In genomic region chr6:40550096-40550731, GRCh38 we compare ENCODE assay signal across 9 cellular contexts. TPM values are rescaled to one million over a fixed set of nuclear protein-coding genes. Genes with fewer than 3 reads are reported as not detected.
DNase-seq lines count a peak whose midpoint lies in the region; ATAC-seq and TF ChIP-seq lines count a peak whose summit lies in the region.
"Had no signal": no experiment of that assay in that cellular context is flagged by ENCODE, and none has a peak within 500 bp of the region (broad histone marks: within the 10 kb centered on the region; RNA-seq: fewer than 3 reads in every experiment).

No MANE protein-coding gene starts in this region.

- intact Hi-C loops in body of pancreas (cut with DNase I) (no loop called here), right lobe of liver (cut with DNase I) (no loop called here)

- ATAC-seq in body of pancreas, result peak; percentile 75
- peak; percentile 51 to 74 (median 56) for ATAC-seq in right lobe of liver
- ATAC-seq in HG02571 (IDR thresholded peaks at IDR 0.05; ENCODE audit: unreplicated experiment), result no peak
- no peak for ATAC-seq in GM21619 (IDR thresholded peaks at IDR 0.05; ENCODE audit: unreplicated experiment)
- no peak for ATAC-seq in HG02840 (IDR thresholded peaks at IDR 0.05; ENCODE audit: low FRiP score, unreplicated experiment)

- TF ChIP-seq CTCF in body of pancreas (IDR thresholded peaks at IDR 0.05) (peak; percentile 10 to 61 (median 56)), right lobe of liver (IDR thresholded peaks at IDR 0.05) (peak; percentile 17 to 59 (median 44))

- H3K27me3 ChIP-seq in body of pancreas (no peaks in the 10 kb centered on the region), right lobe of liver (no peaks in the 10 kb centered on the region)

- H3K4me1 ChIP-seq in body of pancreas (no peaks in the 10 kb centered on the region), right lobe of liver (no peaks in the 10 kb centered on the region)

- no peak for TF ChIP-seq POLR2A in body of pancreas (IDR thresholded peaks at IDR 0.05)
- no peak for TF ChIP-seq POLR2A in right lobe of liver (IDR thresholded peaks at IDR 0.05)

- 51% methylated on average over 7 of the region's 7 CpGs for WGBS in body of pancreas, 2 donors
- WGBS in right lobe of liver (ENCODE audit: insufficient coverage, low coverage, low lambda C conversion rate, missing lambda C conversion rate), result 63% methylated on average over 6 of the region's 7 CpGs

- H3K27ac ChIP-seq in body of pancreas (no peak overlapping the region), right lobe of liver (no peak overlapping the region)

- in situ Hi-C loops in ACHN (cut with HindIII; ENCODE audit: low pct_ligation_motif_present, low pct_unique_long_range_greater_than_20kb, low sequenced_read_pairs), result no loop called here

- H3K4me3 ChIP-seq in body of pancreas, result no peak overlapping the region
- H3K4me3 ChIP-seq in right lobe of liver, result no peak overlapping the region

- DNase-seq in ACHN (peak; percentile 55), GM04504 (ENCODE audit: low read depth) (peak; percentile 22), NCI-H2227 treated with DMSO at 0.1 percent for 48 hours (lab: John Stamatoyannopoulos, UW) (peak; percentile 21), body of pancreas (peak; percentile 42 to 62 (median 52)), right lobe of liver (no peak)

- H3K36me3 ChIP-seq in body of pancreas (replicated peaks in 1 of 2; ENCODE audit: insufficient read depth in 1 of 2, low read depth in 2 of 2), result no peaks in the 10 kb centered on the region
- H3K36me3 ChIP-seq in right lobe of liver, result no peaks in the 10 kb centered on the region

- no peaks in the 10 kb centered on the region for H3K9me3 ChIP-seq in body of pancreas
- H3K9me3 ChIP-seq in right lobe of liver, result no peaks in the 10 kb centered on the region

RNA-seq across cellular contexts. Expression of gene LRFN2, which starts 37.0 kb away (rescaled TPM):
- under 1 TPM in 1 of 2 donors, not detected in 1; 0.33 TPM for total RNA-seq in body of pancreas
- under 1 TPM in 1 of 6 experiments, not detected in 5; 0.19 TPM for total RNA-seq in right lobe of liver
- total RNA-seq: glomerular endothelial cell had no signal

Comparison
In these comparisons a context has a peak if more than half of its experiments do, and no peak if none do; other contexts are left out.
1. DNase-seq: peak in ACHN (single experiment), GM04504 (single experiment), NCI-H2227 treated with DMSO at 0.1 percent for 48 hours (single experiment) and body of pancreas (4 of 4); none in right lobe of liver (0 of 3).
2. ATAC-seq: peak in body of pancreas (single experiment) and right lobe of liver (4 of 4); none in HG02571 (single experiment), GM21619 (single experiment) and HG02840 (single experiment).